9 cellular contexts compared by ENCODE assay signal in the genomic region with DNA sequence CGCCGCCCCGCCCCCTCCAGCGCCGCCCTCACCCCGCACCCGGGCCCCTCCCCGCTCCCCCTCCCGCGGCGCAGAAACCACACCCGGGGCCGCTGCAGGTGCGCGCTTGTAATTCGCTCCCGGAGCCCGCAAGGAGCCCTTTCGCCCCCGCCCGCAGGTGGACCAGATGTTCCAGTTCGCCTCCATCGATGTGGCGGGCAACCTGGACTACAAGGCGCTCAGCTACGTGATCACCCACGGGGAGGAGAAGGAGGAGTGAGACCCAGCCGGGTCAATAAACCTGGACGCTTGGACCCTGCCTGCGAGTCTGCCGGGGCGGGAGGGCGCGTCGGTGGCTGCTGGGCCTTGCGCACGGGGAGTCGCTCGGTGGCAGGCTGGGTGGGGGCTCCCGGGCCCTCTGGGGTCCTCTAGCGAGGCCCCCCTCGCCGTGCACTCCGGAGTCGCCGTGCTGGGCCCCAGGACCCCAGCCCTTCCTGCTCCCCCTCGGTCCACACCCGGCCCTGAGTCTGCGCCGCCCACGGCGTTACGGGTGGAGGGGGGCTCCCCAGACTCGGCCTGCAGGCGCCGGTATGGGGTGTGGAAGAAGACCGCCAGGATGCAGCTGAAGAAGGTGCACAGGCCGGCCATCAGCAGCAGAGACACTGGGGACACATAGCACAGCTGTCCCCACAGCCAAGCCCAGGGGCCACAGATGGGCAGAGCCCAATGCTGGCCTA. TPM values are rescaled to one million over a fixed set of nuclear protein-coding genes. Genes with fewer than 3 reads are reported as not detected.
A peak's percentile ranks its signal among the peaks of the same experiment; 100 is the strongest.
DNase-seq lines count a peak whose midpoint lies in the region; ATAC-seq and TF ChIP-seq lines count a peak whose summit lies in the region.
"Had no signal": no experiment of that assay in that cellular context is flagged by ENCODE, and none has a peak within 500 bp of the region (broad histone marks: within the 10 kb centered on the region; RNA-seq: fewer than 3 reads in every experiment).

No MANE protein-coding gene starts in this region.

- H3K27ac Mint-ChIP-seq in MCF 10A (ENCODE audit: low read depth, unreplicated experiment) (no peak overlapping the region), neural progenitor cell (no peak overlapping the region), HFFc6 (no peak overlapping the region)
- H3K27ac Mint-ChIP-seq: activated T-helper 17 cell treated with anti-CD3 and anti-CD28 coated beads, Interleukin-2, amount 50 U/mL, for 72 hours had no signal

- no peaks in the 10 kb centered on the region for H3K9me3 ChIP-seq in neural progenitor cell (ENCODE audit: low read depth)

- peaks cover 8% of the 10 kb centered on the region for H3K4me1 ChIP-seq in neural progenitor cell

- no peak overlapping the region for H3K4me2 ChIP-seq in neural progenitor cell

- H3K9me3 Mint-ChIP-seq in MCF 10A (ENCODE audit: unreplicated experiment) (no peaks in the 10 kb centered on the region), neural progenitor cell (peaks cover 3% of the 10 kb centered on the region), HFFc6 (no peaks in the 10 kb centered on the region)
- H3K9me3 Mint-ChIP-seq: activated T-helper 17 cell treated with anti-CD3 and anti-CD28 coated beads, Interleukin-2, amount 50 U/mL, for 72 hours had no signal

- no peaks in the 10 kb centered on the region for H3K36me3 ChIP-seq in neural progenitor cell

- H3K36me3 Mint-ChIP-seq in MCF 10A (ENCODE audit: insufficient read depth, unreplicated experiment) (peaks cover 12% of the 10 kb centered on the region), neural progenitor cell (no peaks in the 10 kb centered on the region), HFFc6 (ENCODE audit: low read depth) (no peaks in the 10 kb centered on the region)

- no peak overlapping the region for H3K9ac ChIP-seq in neural progenitor cell

- intact Hi-C loops in MCF 10A (cut with micrococcal nuclease) = no loop called here

- CTCF ChIA-PET in MCF 10A (lab: Yijun Ruan, JAX) = interaction anchor here (1.0 kb wide), 1 partner anchor 79 kb away, joined by 3 read pairs; no protein-coding TSS in a partner anchor

- H3K79me2 ChIP-seq in neural progenitor cell (ENCODE audit: low read depth) = no peaks in the 10 kb centered on the region

- no peak overlapping the region for H3K4me3 ChIP-seq in neural progenitor cell

- DNase-seq in DMS79 treated with DMSO at 0.1 percent for 48 hours (lab: John Stamatoyannopoulos, UW) (peak; percentile 1), DMS79 (lab: John Stamatoyannopoulos, UW) (no peak), NCI-H1105 treated with DMSO at 0.1 percent for 48 hours (lab: John Stamatoyannopoulos, UW) (peak; percentile 27), MCF 10A (ENCODE audit: unreplicated experiment) (peak; percentile 47), neural progenitor cell (ENCODE audit: low spot score) (peak; percentile 63), GM03348 (ENCODE audit: low spot score) (no peak), HFFc6 (no peak)

- H3K4me3 Mint-ChIP-seq in MCF 10A (ENCODE audit: unreplicated experiment) = peak overlapping the region; percentile 44
- H3K4me3 Mint-ChIP-seq in neural progenitor cell = peak overlapping the region; percentile 38
- no peak overlapping the region for H3K4me3 Mint-ChIP-seq in HFFc6

- H3K27me3 Mint-ChIP-seq in MCF 10A (ENCODE audit: insufficient read depth, unreplicated experiment) = no peaks in the 10 kb centered on the region
- H3K27me3 Mint-ChIP-seq in neural progenitor cell (ENCODE audit: insufficient read depth, low read depth) = peaks cover 8% of the 10 kb centered on the region
- H3K27me3 Mint-ChIP-seq in HFFc6 (ENCODE audit: insufficient read depth) = peaks cover 2% of the 10 kb centered on the region; the same call in 1 of the 2 replicates

- H3K27ac ChIP-seq in neural progenitor cell = no peak overlapping the region

- H3K4me1 Mint-ChIP-seq in MCF 10A (ENCODE audit: insufficient read depth, unreplicated experiment) (peaks cover 9% of the 10 kb centered on the region), neural progenitor cell (peaks cover 6% of the 10 kb centered on the region), HFFc6 (ENCODE audit: low read depth) (peaks cover under 1% of the 10 kb centered on the region; the same call in 1 of the 2 replicates)
- H3K4me1 Mint-ChIP-seq: activated T-helper 17 cell treated with anti-CD3 and anti-CD28 coated beads, Interleukin-2, amount 50 U/mL, for 72 hours had no signal

- POLR2A ChIA-PET in MCF 10A (lab: Yijun Ruan, JAX) = interaction anchor here (0.7 kb wide), 1 partner anchor 51 kb away, joined by 3 read pairs; no protein-coding TSS in a partner anchor

- TF ChIP-seq CTCF in MCF 10A (IDR thresholded peaks at IDR 0.05; ENCODE audit: unreplicated experiment) (no peak), neural progenitor cell (IDR thresholded peaks at IDR 0.05) (no peak), HFFc6 (IDR thresholded peaks at IDR 0.05) (no peak)

- no TSS peak for BruUV-seq in MCF 10A (replicated peaks; lab: Mats Ljungman, UMichigan)

- H3F3A ChIP-seq in neural progenitor cell (ENCODE audit: low read depth) = peaks cover 4% of the 10 kb centered on the region

- no peaks in the 10 kb centered on the region for H4K20me1 ChIP-seq in neural progenitor cell (ENCODE audit: low read depth)

- H2AFZ ChIP-seq in neural progenitor cell (replicated peaks) = no peak overlapping the region

- ATAC-seq in HG02642 (IDR thresholded peaks at IDR 0.05; ENCODE audit: poor library complexity, unreplicated experiment) = no peak

- H3K27me3 ChIP-seq in neural progenitor cell = peaks cover 10% of the 10 kb centered on the region

RNA-seq across cellular contexts. Expression of a gene that starts 7.1 kb away (rescaled TPM):
- not detected in 2 replicates for total RNA-seq in MCF 10A (2022)
- total RNA-seq in neural progenitor cell (ENCODE audit: low replicate concordance) = 1.9 and 3.4 TPM in 2 replicates
- total RNA-seq in HFFc6 (2021; fragmentation: NEBNext Ultra II Directional; extraction: Animal tissue kit (Norgen Biotek cat#: 25700)) = under 1 TPM in 5 of 6 experiments, not detected in 1; 0.13 to 0.62 (median 0.21) TPM

RNA-seq across cellular contexts. Expression of a gene that starts 7.6 kb away (rescaled TPM):
- total RNA-seq in MCF 10A (2022) (30.6 and 32.9 TPM in 2 replicates), neural progenitor cell (ENCODE audit: low replicate concordance) (0.21 and 10.0 TPM in 2 replicates)
- 10 to 100 TPM; 14.2 to 23.0 (median 18.8) TPM for total RNA-seq in HFFc6 (2021; fragmentation: NEBNext Ultra II Directional; extraction: Animal tissue kit (Norgen Biotek cat#: 25700))

RNA-seq across cellular contexts. Expression of a gene that starts 7.8 kb away (rescaled TPM):
- total RNA-seq in MCF 10A (2022) = 355 and 389 TPM in 2 replicates
- 95.1 and 114 TPM in 2 replicates for total RNA-seq in neural progenitor cell (ENCODE audit: low replicate concordance)
- total RNA-seq in HFFc6 (2021; fragmentation: NEBNext Ultra II Directional; extraction: Animal tissue kit (Norgen Biotek cat#: 25700)) = 100 to 1,000 TPM; 181 to 374 (median 290) TPM

RNA-seq across cellular contexts. Expression of a gene that starts 23.7 kb away (rescaled TPM):
- total RNA-seq in MCF 10A (2022) (26.5 and 33.5 TPM in 2 replicates), neural progenitor cell (ENCODE audit: low replicate concordance) (44.7 and 59.1 TPM in 2 replicates)
- 10 to 100 TPM; 28.5 to 34.5 (median 30.2) TPM for total RNA-seq in HFFc6 (2021; fragmentation: NEBNext Ultra II Directional; extraction: Animal tissue kit (Norgen Biotek cat#: 25700))

RNA-seq across cellular contexts. Expression of a gene that starts 56.5 kb away (rescaled TPM):
- total RNA-seq in MCF 10A (2022) = not detected in 2 replicates
- 4.3 and 19.5 TPM in 2 replicates for total RNA-seq in neural progenitor cell (ENCODE audit: low replicate concordance)
- total RNA-seq in HFFc6 (2021; fragmentation: NEBNext Ultra II Directional; extraction: Animal tissue kit (Norgen Biotek cat#: 25700)) = not detected

Comparison
In these comparisons a context has a peak if more than half of its experiments do, and no peak if none do; other contexts are left out.
1. DNase-seq: peak in DMS79 treated with DMSO at 0.1 percent for 48 hours (single experiment), NCI-H1105 treated with DMSO at 0.1 percent for 48 hours (single experiment), MCF 10A (single experiment) and neural progenitor cell (single experiment); none in DMS79 (single experiment), GM03348 (single experiment) and HFFc6 (single experiment).